In genomic region chr15:45199136-45199810, GRCh38 we compare ENCODE assay signal across 8 cellular contexts. TPM values are rescaled to one million over a fixed set of nuclear protein-coding genes. Genes with fewer than 3 reads are reported as not detected.
DNase-seq lines count a peak whose midpoint lies in the region; ATAC-seq, FAIRE-seq and TF ChIP-seq lines count a peak whose summit lies in the region.

No MANE protein-coding gene starts in this region.

- POLR2A ChIA-PET in endothelial cell of umbilical vein (lab: Charles Lee) = interaction anchor here (1.9 kb wide), 1 partner anchor 11 kb away, joined by 7 read pairs; the partner anchor contains the start of gene SHF

- no TSS peak for BruUV-seq in endothelial cell of umbilical vein (replicated peaks; lab: Mats Ljungman, UMichigan)

- no peak for TF ChIP-seq POLR2A in endothelial cell of umbilical vein (IDR thresholded peaks at IDR 0.05; ENCODE audit: low read depth, low read length)

- no peaks in the 10 kb centered on the region for H3K9me3 ChIP-seq in endothelial cell of umbilical vein (replicated peaks; ENCODE audit: control insufficient read depth, insufficient read depth, low read length)

- CTCF ChIA-PET in endothelial cell of umbilical vein (lab: Charles Lee) = interaction anchor here (1.0 to 8.9 kb wide), 6 partner anchors 19 to 415 kb away, joined by 3 to 98 read pairs (median 4); no protein-coding TSS in a partner anchor

- no peak for FAIRE-seq in endothelial cell of umbilical vein (lab: Jason Lieb, UNC)

- no peaks in the 10 kb centered on the region for H3K9me1 ChIP-seq in endothelial cell of umbilical vein (replicated peaks; ENCODE audit: control insufficient read depth, extremely low read depth, insufficient read depth, low read length)

- DNase-seq in DMS53 treated with DMSO at 0.1 percent for 48 hours (lab: John Stamatoyannopoulos, UW; ENCODE audit: unreplicated experiment) (peak; percentile 26), HT-29 (ENCODE audit: low spot score) (peak; percentile 77), T-helper 22 cell (ENCODE audit: low read depth) (peak; percentile 18), endothelial cell of umbilical vein (ENCODE audit: low read depth, low spot score) (peak; percentile 44), myocyte (ENCODE audit: low read depth) (peak; percentile 28), MV-4-11 (lab: John Stamatoyannopoulos, UW) (no peak)

- peak overlapping the region; percentile 76 for H2AFZ ChIP-seq in endothelial cell of umbilical vein (ENCODE audit: low read depth, low read length)

- dilution Hi-C loops in endothelial cell of umbilical vein (cut with MboI; ENCODE audit: extremely low pct_ligation_motif_present, low sequenced_read_pairs) = no loop called here

- peak overlapping the region; percentile 14 for H3K27ac ChIP-seq in endothelial cell of umbilical vein (ENCODE audit: insufficient read depth, low read depth, low read length)

- H3K9ac ChIP-seq in endothelial cell of umbilical vein (replicated peaks; ENCODE audit: extremely low read depth, insufficient read depth, low read length) = peak overlapping the region; percentile 68

- peak overlapping the region; percentile 47 to 71 (median 68) for H3K4me3 ChIP-seq in endothelial cell of umbilical vein (replicated peaks in 1 of 3; ENCODE audit: insufficient read depth in 1 of 3, low read depth in 1 of 3, low read length in 3 of 3)

- ATAC-seq in GM19467 (IDR thresholded peaks at IDR 0.05; ENCODE audit: unreplicated experiment) (peak; percentile 13), GM18858 (IDR thresholded peaks at IDR 0.05; ENCODE audit: unreplicated experiment) (no peak)

- peaks cover 7 to 12% of the 10 kb centered on the region in 2 experiments for H3K27me3 ChIP-seq in endothelial cell of umbilical vein (ENCODE audit: control insufficient read depth in 2 of 2, insufficient read depth in 2 of 2, low read length in 2 of 2)

- H3K79me2 ChIP-seq in endothelial cell of umbilical vein (ENCODE audit: control insufficient read depth, insufficient read depth, low read length) = no peaks in the 10 kb centered on the region

- H3K4me1 ChIP-seq in endothelial cell of umbilical vein (ENCODE audit: control insufficient read depth, extremely low read depth, insufficient read depth, low read length) = peaks cover 8% of the 10 kb centered on the region

- intact Hi-C loops in endothelial cell of umbilical vein (cut with micrococcal nuclease) = loop anchor here (2.0 to 10.0 kb wide), 3 partner anchors 80 to 484 kb away; partner anchors contain the start of genes B2M and PATL2

- no peaks in the 10 kb centered on the region for H4K20me1 ChIP-seq in endothelial cell of umbilical vein (replicated peaks; ENCODE audit: control insufficient read depth, extremely low read depth, insufficient read depth, low read length)

- no peaks in the 10 kb centered on the region for H3K36me3 ChIP-seq in endothelial cell of umbilical vein (ENCODE audit: control insufficient read depth in 2 of 2, extremely low read depth in 1 of 2, insufficient read depth in 2 of 2, low read length in 2 of 2)

- peak overlapping the region; percentile 56 for H3K4me2 ChIP-seq in endothelial cell of umbilical vein (ENCODE audit: insufficient read depth, low read length)

- TF ChIP-seq CTCF in endothelial cell of umbilical vein (IDR thresholded peaks at IDR 0.05; ENCODE audit: extremely low read depth in 1 of 2, insufficient read depth in 1 of 2, low read depth in 1 of 2, low read length in 2 of 2) = no peak

TF ChIP-seq in endothelial cell of umbilical vein, 7 proteins besides CTCF, POLR2A, EP300 and RAD21:
- TF ChIP-seq JUN (IDR thresholded peaks at IDR 0.05; ENCODE audit: borderline replicate concordance, insufficient read depth, insufficient read length, low read depth) = no peak
- no peak for TF ChIP-seq POLR2AphosphoS5 (IDR thresholded peaks at IDR 0.05; ENCODE audit: insufficient read depth, low read depth, low read length)
- no peak for TF ChIP-seq FOS (IDR thresholded peaks at IDR 0.05; ENCODE audit: borderline replicate concordance, insufficient read depth, low read length)
- TF ChIP-seq EZH2 (IDR thresholded peaks at IDR 0.05; ENCODE audit: borderline replicate concordance, low read depth, low read length, severe bottlenecking) = no peak
- TF ChIP-seq MYC (IDR thresholded peaks at IDR 0.05; ENCODE audit: low read depth, low read length) = no peak
- no peak for TF ChIP-seq GATA2 (IDR thresholded peaks at IDR 0.05; ENCODE audit: insufficient read depth, insufficient read length, low read depth, low read length)
- no peak for TF ChIP-seq MAX (IDR thresholded peaks at IDR 0.05; ENCODE audit: insufficient read depth, insufficient read length)

RNA-seq across cellular contexts. Expression of gene SHF, which starts 11.5 kb away (rescaled TPM):
- total RNA-seq in HT-29 (2014; rRNA removed; shearing (Covaris generic)) = 8.6 and 11.2 TPM in 2 replicates
- 5.2 and 5.6 TPM in 2 replicates for total RNA-seq in endothelial cell of umbilical vein
- polyA plus RNA-seq in endothelial cell of umbilical vein = 2.8 and 3.8 TPM in 2 replicates
- polyA plus RNA-seq in endothelial cell of umbilical vein (2011; cell fraction: cytosol; rRNA removed) = 3.3 and 4.7 TPM in 2 replicates
- 3.0 and 3.4 TPM in 2 replicates for polyA plus RNA-seq in endothelial cell of umbilical vein (2011; cell fraction: nucleus; rRNA removed)
- polyA plus RNA-seq in endothelial cell of umbilical vein (2012) = 3.1 TPM in 2 replicates
- polyA minus RNA-seq in endothelial cell of umbilical vein = 1.9 and 6.6 TPM in 2 replicates
- not detected for polyA minus RNA-seq in endothelial cell of umbilical vein (2011; cell fraction: cytosol; rRNA and poly(A)+ RNA removed)
- polyA minus RNA-seq in endothelial cell of umbilical vein (2011; cell fraction: nucleus; rRNA and poly(A)+ RNA removed) = 2.4 and 4.3 TPM in 2 replicates
- 104 and 161 TPM in 2 replicates for total RNA-seq in myocyte
- 47.7 TPM for polyA plus RNA-seq in myocyte (2012)

RNA-seq across cellular contexts. Expression of gene SLC28A2, which starts 52.8 kb away (rescaled TPM):
- total RNA-seq in HT-29 (2014; rRNA removed; shearing (Covaris generic)) = not detected in 2 replicates
- total RNA-seq in endothelial cell of umbilical vein = not detected in 2 replicates
- not detected in 2 replicates for polyA plus RNA-seq in endothelial cell of umbilical vein
- not detected in 2 replicates for polyA plus RNA-seq in endothelial cell of umbilical vein (2011; cell fraction: cytosol; rRNA removed)
- polyA plus RNA-seq in endothelial cell of umbilical vein (2011; cell fraction: nucleus; rRNA removed) = not detected in 2 replicates
- polyA plus RNA-seq in endothelial cell of umbilical vein (2012) = not detected in 2 replicates
- not detected in 2 replicates for polyA minus RNA-seq in endothelial cell of umbilical vein
- not detected for polyA minus RNA-seq in endothelial cell of umbilical vein (2011; cell fraction: cytosol; rRNA and poly(A)+ RNA removed)
- polyA minus RNA-seq in endothelial cell of umbilical vein (2011; cell fraction: nucleus; rRNA and poly(A)+ RNA removed) = not detected in 2 replicates
- not detected in 2 replicates for total RNA-seq in myocyte
- 0.10 TPM for polyA plus RNA-seq in myocyte (2012)
